Comparison of ENCODE assay signal across 11 cellular contexts in genomic region chrX:316351-317325, GRCh38. TPM values are rescaled to one million over a fixed set of nuclear protein-coding genes. Genes with fewer than 3 reads are reported as not detected.
DNase-seq lines count a peak whose midpoint lies in the region; ATAC-seq lines count a peak whose summit lies in the region.
"Had no signal": no experiment of that assay in that cellular context is flagged by ENCODE, and none has a peak within 500 bp of the region (broad histone marks: within the 10 kb centered on the region; RNA-seq: fewer than 3 reads in every experiment).

No MANE protein-coding gene starts in this region.

- H3K36me3 ChIP-seq in mesodermal cell (ENCODE audit: control insufficient read depth, insufficient read depth, low read length) (peaks cover 46% of the 10 kb centered on the region), aorta (ENCODE audit: control insufficient read depth in 1 of 2, insufficient read depth in 2 of 2, low read length in 1 of 2) (peaks cover 5 to 7% of the 10 kb centered on the region in 2 donors)

- ATAC-seq in stimulated activated naive CD8-positive, alpha-beta T cell treated with anti-CD3 and anti-CD28 coated beads, Interleukin-15, Interleukin-2, amounts not matched to agents 100 U/mL and 50 U/mL, for 24 hours = no peak
- no peak for ATAC-seq in activated naive CD8-positive, alpha-beta T cell treated with anti-CD3 and anti-CD28 coated beads, Interleukin-2, amount 10 ng/mL, durations not matched to agents 7 days and 5 days (ENCODE audit: low read depth)
- ATAC-seq in aorta (ENCODE audit: low FRiP score) = no peak
- no peak for ATAC-seq in GM19035 (IDR thresholded peaks at IDR 0.05; ENCODE audit: unreplicated experiment)

- 95% methylated on average over 50 of the region's 50 CpGs for WGBS in mesodermal cell (ENCODE audit: insufficient coverage in 2 of 2), 2 experiments
- WGBS in aorta, 2 donors = 94 to 95% methylated on average over 50 of the region's 50 CpGs

- peaks cover 18% of the 10 kb centered on the region for H3K4me1 Mint-ChIP-seq in stimulated activated naive CD8-positive, alpha-beta T cell treated with anti-CD3 and anti-CD28 coated beads, Interleukin-15, Interleukin-2, amounts not matched to agents 100 ng/mL and 50 ng/mL, for 24 hours (ENCODE audit: low read depth)
- H3K4me1 Mint-ChIP-seq in activated naive CD8-positive, alpha-beta T cell treated with anti-CD3 and anti-CD28 coated beads, Interleukin-2, amount 10 ng/mL, durations not matched to agents 7 days and 5 days = peaks cover 14% of the 10 kb centered on the region

- H3K27ac ChIP-seq in mesodermal cell (ENCODE audit: low read depth, low read length, severe bottlenecking) (no peak overlapping the region), aorta (ENCODE audit: low read depth in 1 of 2, low read length in 2 of 2) (no peak overlapping the region)

- H3K4me1 ChIP-seq in mesodermal cell (ENCODE audit: control insufficient read depth, insufficient read depth, low read length, poor library complexity, severe bottlenecking) = peaks cover 6% of the 10 kb centered on the region
- H3K4me1 ChIP-seq in aorta (ENCODE audit: control insufficient read depth in 1 of 2, insufficient read depth in 2 of 2, low read length in 2 of 2) = peaks cover 0 to 3% of the 10 kb centered on the region in 2 donors

- POLR2A ChIA-PET in activated naive CD8-positive, alpha-beta T cell treated with anti-CD3 and anti-CD28 coated beads, Interleukin-2, amount 10 ng/mL, durations not matched to agents 7 days and 5 days (lab: Charles Lee) = no interaction called here

- no peaks in the 10 kb centered on the region for H3K27me3 ChIP-seq in aorta (ENCODE audit: control insufficient read depth in 1 of 2, insufficient read depth in 2 of 2, low read length in 1 of 2)

- no peak overlapping the region for H3K27ac Mint-ChIP-seq in stimulated activated naive CD8-positive, alpha-beta T cell treated with anti-CD3 and anti-CD28 coated beads, Interleukin-15, Interleukin-2, amounts not matched to agents 100 ng/mL and 50 ng/mL, for 24 hours
- H3K27ac Mint-ChIP-seq in activated naive CD8-positive, alpha-beta T cell treated with anti-CD3 and anti-CD28 coated beads, Interleukin-2, amount 10 ng/mL, durations not matched to agents 7 days and 5 days = peak overlapping the region; percentile 25

- no peaks in the 10 kb centered on the region for H3K9me3 Mint-ChIP-seq in stimulated activated naive CD8-positive, alpha-beta T cell treated with anti-CD3 and anti-CD28 coated beads, Interleukin-15, Interleukin-2, amounts not matched to agents 100 ng/mL and 50 ng/mL, for 24 hours
- no peaks in the 10 kb centered on the region for H3K9me3 Mint-ChIP-seq in activated naive CD8-positive, alpha-beta T cell treated with anti-CD3 and anti-CD28 coated beads, Interleukin-2, amount 10 ng/mL, durations not matched to agents 7 days and 5 days

- H3K27me3 Mint-ChIP-seq in stimulated activated naive CD8-positive, alpha-beta T cell treated with anti-CD3 and anti-CD28 coated beads, Interleukin-15, Interleukin-2, amounts not matched to agents 100 ng/mL and 50 ng/mL, for 24 hours = no peaks in the 10 kb centered on the region
- H3K27me3 Mint-ChIP-seq in activated naive CD8-positive, alpha-beta T cell treated with anti-CD3 and anti-CD28 coated beads, Interleukin-2, amount 10 ng/mL, durations not matched to agents 7 days and 5 days = no peaks in the 10 kb centered on the region

- peak overlapping the region; percentile 63 for H3K4me3 Mint-ChIP-seq in stimulated activated naive CD8-positive, alpha-beta T cell treated with anti-CD3 and anti-CD28 coated beads, Interleukin-15, Interleukin-2, amounts not matched to agents 100 ng/mL and 50 ng/mL, for 24 hours
- peak overlapping the region; percentile 52 for H3K4me3 Mint-ChIP-seq in activated naive CD8-positive, alpha-beta T cell treated with anti-CD3 and anti-CD28 coated beads, Interleukin-2, amount 10 ng/mL, durations not matched to agents 7 days and 5 days

- H3K36me3 Mint-ChIP-seq in stimulated activated naive CD8-positive, alpha-beta T cell treated with anti-CD3 and anti-CD28 coated beads, Interleukin-15, Interleukin-2, amounts not matched to agents 100 ng/mL and 50 ng/mL, for 24 hours (ENCODE audit: low read depth) = peaks cover 14% of the 10 kb centered on the region
- H3K36me3 Mint-ChIP-seq in activated naive CD8-positive, alpha-beta T cell treated with anti-CD3 and anti-CD28 coated beads, Interleukin-2, amount 10 ng/mL, durations not matched to agents 7 days and 5 days = peaks cover 15% of the 10 kb centered on the region

- no peaks in the 10 kb centered on the region for H3K9me3 ChIP-seq in mesodermal cell (ENCODE audit: control insufficient read depth, low read length)
- H3K9me3 ChIP-seq in aorta (ENCODE audit: control insufficient read depth, low read length) = no peaks in the 10 kb centered on the region

- intact Hi-C loops in aorta (cut with DNase I) = loop anchor here (5.0 kb wide), 2 partner anchors 34 to 71 kb away; partner anchors contain the start of genes PPP2R3B (in 2 of the 2) and PLCXD1 (in 1 of the 2)

- peak overlapping the region; percentile 18 for H3K4me3 ChIP-seq in mesodermal cell (ENCODE audit: extremely low read depth, insufficient read depth, low read length, poor library complexity, severe bottlenecking)
- H3K4me3 ChIP-seq in aorta (ENCODE audit: low read length in 2 of 2) = no peak overlapping the region

- no peak for DNase-seq in stimulated activated naive CD8-positive, alpha-beta T cell treated with anti-CD3 and anti-CD28 coated beads, Interleukin-15, Interleukin-2, amounts not matched to agents 100 U/mL and 50 U/mL, for 24 hours
- no peak for DNase-seq in activated naive CD8-positive, alpha-beta T cell treated with anti-CD3 and anti-CD28 coated beads, Interleukin-2, amount 10 ng/mL, durations not matched to agents 7 days and 5 days
- peak; percentile 49 to 72 for DNase-seq in aorta
- no peak for DNase-seq in T-helper 9 cell
- no peak for DNase-seq in NCI-H748 treated with DMSO at 0.1 percent for 48 hours (lab: John Stamatoyannopoulos, UW)
- DNase-seq: midbrain, SIG-M5, substantia nigra had no signal

RNA-seq across cellular contexts. Expression of gene GTPBP6, which starts 2.0 kb away (rescaled TPM):
- 10 to 100 TPM; 63.1 to 64.5 TPM for total RNA-seq in activated naive CD8-positive, alpha-beta T cell treated with anti-CD3 and anti-CD28 coated beads, Interleukin-2, amount 10 ng/mL, durations not matched to agents 7 days and 5 days
- 41.1 TPM for polyA plus RNA-seq in mesodermal cell (2013, experiment 1 of 2)
- 37.4 TPM for polyA plus RNA-seq in mesodermal cell (2013, experiment 2 of 2)
- 10 to 100 TPM; 34.7 to 44.7 TPM for total RNA-seq in aorta
- 10 to 100 TPM; 38.8 to 62.6 TPM for polyA plus RNA-seq in aorta

RNA-seq across cellular contexts. Expression of gene PLCXD1, which starts 35.5 kb away (rescaled TPM):
- total RNA-seq in activated naive CD8-positive, alpha-beta T cell treated with anti-CD3 and anti-CD28 coated beads, Interleukin-2, amount 10 ng/mL, durations not matched to agents 7 days and 5 days = 10 to 100 TPM; 57.3 to 61.2 TPM
- polyA plus RNA-seq in mesodermal cell (2013, experiment 1 of 2) = 38.6 TPM
- polyA plus RNA-seq in mesodermal cell (2013, experiment 2 of 2) = 29.2 TPM
- total RNA-seq in aorta = 1 to 10 TPM; 3.7 to 9.7 TPM
- polyA plus RNA-seq in aorta = 10 to 100 TPM in 1 of 2 donors, 1 to 10 TPM in 1; 1.3 to 16.3 TPM

Comparison
In these comparisons a context has a peak if more than half of its experiments do, and no peak if none do; other contexts are left out.
1. DNase-seq: peak in aorta (2 of 2); none in stimulated activated naive CD8-positive, alpha-beta T cell treated with anti-CD3 and anti-CD28 coated beads, Interleukin-15, Interleukin-2, amounts not matched to agents 100 U/mL and 50 U/mL, for 24 hours (single experiment), activated naive CD8-positive, alpha-beta T cell treated with anti-CD3 and anti-CD28 coated beads, Interleukin-2, amount 10 ng/mL, durations not matched to agents 7 days and 5 days (single experiment), T-helper 9 cell (single experiment) and NCI-H748 treated with DMSO at 0.1 percent for 48 hours (single experiment).
2. RNA of gene PLCXD1, which starts 35.5 kb away (total RNA-seq): 57.3 to 61.2 TPM in activated naive CD8-positive, alpha-beta T cell treated with anti-CD3 and anti-CD28 coated beads, Interleukin-2, amount 10 ng/mL, durations not matched to agents 7 days and 5 days; 3.7 to 9.7 TPM in aorta; every median in the first group is over 4 times any median in the second.